9 cellular contexts compared by ENCODE assay signal in the genomic region with DNA sequence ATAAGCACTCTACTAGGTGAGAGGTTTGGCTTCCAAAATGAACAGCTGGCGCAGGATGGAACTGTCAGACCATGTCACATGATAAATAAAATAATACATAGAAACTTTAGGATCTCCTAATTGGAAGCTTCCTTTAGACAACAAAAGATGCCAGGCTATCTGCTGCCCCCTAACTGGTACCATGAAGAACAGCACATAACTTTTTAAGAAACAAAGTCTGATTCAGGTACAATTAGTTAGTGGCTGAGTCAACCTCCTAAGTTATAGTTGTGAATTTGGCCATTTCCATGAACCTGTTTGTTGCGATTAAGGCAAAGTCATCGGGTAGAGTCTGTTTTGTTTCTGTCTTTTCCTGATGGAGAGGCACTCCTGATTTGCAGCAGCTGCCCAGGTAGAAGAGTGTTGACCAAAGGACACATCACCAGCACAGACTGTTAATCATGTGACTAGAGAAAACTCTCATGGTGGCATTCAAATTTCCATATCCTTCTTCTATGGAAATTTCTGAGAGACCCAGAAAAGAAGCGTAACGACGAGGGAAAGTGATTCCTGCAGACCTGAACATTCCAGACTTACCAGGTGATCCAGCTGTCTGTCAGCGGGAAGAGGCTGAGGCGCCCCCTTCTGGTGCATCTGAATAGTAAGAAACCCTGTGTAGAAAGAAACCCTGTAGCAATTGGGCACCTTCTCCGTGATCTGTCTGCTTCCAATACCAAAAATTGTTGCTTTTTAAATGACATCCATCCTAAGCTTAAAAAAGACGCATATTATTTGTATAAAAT. TPM values are rescaled to one million over a fixed set of nuclear protein-coding genes. Genes with fewer than 3 reads are reported as not detected.
DNase-seq lines count a peak whose midpoint lies in the region; ATAC-seq and TF ChIP-seq lines count a peak whose summit lies in the region.
"Had no signal": no experiment of that assay in that cellular context is flagged by ENCODE, and none has a peak within 500 bp of the region (broad histone marks: within the 10 kb centered on the region; RNA-seq: fewer than 3 reads in every experiment).

No MANE protein-coding gene starts in this region.

- H3K27me3 ChIP-seq in RWPE2 (ENCODE audit: insufficient read depth, poor library complexity, severe bottlenecking), result no peaks in the 10 kb centered on the region
- no peaks in the 10 kb centered on the region for H3K27me3 ChIP-seq in CD8-positive, alpha-beta T cell (ENCODE audit: insufficient read depth, low read length)

- no peaks in the 10 kb centered on the region for H3K4me1 ChIP-seq in RWPE2 (ENCODE audit: insufficient read depth, poor library complexity, severe bottlenecking)
- H3K4me1 ChIP-seq in CD8-positive, alpha-beta T cell (ENCODE audit: insufficient read depth, low read length), result no peaks in the 10 kb centered on the region

- intact Hi-C loops in CD8-positive, alpha-beta T cell (cut with DNase I, micrococcal nuclease), result no loop called here

- H3K9me3 ChIP-seq in RWPE2 (ENCODE audit: severe bottlenecking), result no peaks in the 10 kb centered on the region
- H3K9me3 ChIP-seq in CD8-positive, alpha-beta T cell (ENCODE audit: low read length), result no peaks in the 10 kb centered on the region

- no peak overlapping the region for H3K4me3 Mint-ChIP-seq in glutamatergic neuron (ENCODE audit: unreplicated experiment)
- no peak overlapping the region for H3K4me3 Mint-ChIP-seq in CD8-positive, alpha-beta T cell
- H3K4me3 Mint-ChIP-seq: activated T-helper 1 cell treated with anti-CD3 and anti-CD28 coated beads, Interleukin-12 subunit alpha, Interleukin-12 subunit beta, Interleukin-2, Interleukin-4 antibody, amounts not matched to agents 30 ng/mL and 10 ng/mL and 1 ng/mL, durations not matched to agents 14 hours and 24 hours and 36 hours had no signal

- no peaks in the 10 kb centered on the region for H3K4me1 Mint-ChIP-seq in glutamatergic neuron (ENCODE audit: low read depth, unreplicated experiment)
- H3K4me1 Mint-ChIP-seq in CD8-positive, alpha-beta T cell (ENCODE audit: low read depth), result no peaks in the 10 kb centered on the region

- no peaks in the 10 kb centered on the region for H3K36me3 ChIP-seq in RWPE2 (ENCODE audit: low read depth)
- H3K36me3 ChIP-seq in CD8-positive, alpha-beta T cell (ENCODE audit: insufficient read depth, low read length), result no peaks in the 10 kb centered on the region

- POLR2A ChIA-PET in CD8-positive, alpha-beta T cell (lab: Charles Lee), result no interaction called here

- H3K4me3 ChIP-seq in RWPE2 (ENCODE audit: severe bottlenecking), result no peak overlapping the region
- H3K4me3 ChIP-seq in CD8-positive, alpha-beta T cell (ENCODE audit: low read depth, low read length), result no peak overlapping the region

- peaks cover 3% of the 10 kb centered on the region for H3K27me3 Mint-ChIP-seq in glutamatergic neuron (ENCODE audit: unreplicated experiment)
- H3K27me3 Mint-ChIP-seq in CD8-positive, alpha-beta T cell (ENCODE audit: low read depth), result peaks cover 11% of the 10 kb centered on the region

- peak; percentile 49 for TF ChIP-seq CTCF in RWPE2 (IDR thresholded peaks at IDR 0.05; ENCODE audit: poor library complexity, severe bottlenecking)
- peak; percentile 67 for TF ChIP-seq CTCF in glutamatergic neuron (IDR thresholded peaks at IDR 0.05; ENCODE audit: partially characterized antibody, unreplicated experiment)
- TF ChIP-seq CTCF in CD8-positive, alpha-beta T cell (IDR thresholded peaks at IDR 0.05), result no peak

- H3K9me3 Mint-ChIP-seq in glutamatergic neuron (ENCODE audit: unreplicated experiment), result no peaks in the 10 kb centered on the region
- no peaks in the 10 kb centered on the region for H3K9me3 Mint-ChIP-seq in CD8-positive, alpha-beta T cell
- H3K9me3 Mint-ChIP-seq: activated T-helper 1 cell treated with anti-CD3 and anti-CD28 coated beads, Interleukin-12 subunit alpha, Interleukin-12 subunit beta, Interleukin-2, Interleukin-4 antibody, amounts not matched to agents 30 ng/mL and 10 ng/mL and 1 ng/mL, durations not matched to agents 14 hours and 24 hours and 36 hours had no signal

- no peaks in the 10 kb centered on the region for H3K36me3 Mint-ChIP-seq in glutamatergic neuron (ENCODE audit: unreplicated experiment)
- no peaks in the 10 kb centered on the region for H3K36me3 Mint-ChIP-seq in CD8-positive, alpha-beta T cell

- H3K27ac ChIP-seq in RWPE2 (ENCODE audit: poor library complexity, severe bottlenecking), result no peak overlapping the region
- H3K27ac ChIP-seq in CD8-positive, alpha-beta T cell (ENCODE audit: low read depth, low read length), result no peak overlapping the region

- H3K27ac Mint-ChIP-seq in glutamatergic neuron (ENCODE audit: unreplicated experiment), result no peak overlapping the region
- no peak overlapping the region for H3K27ac Mint-ChIP-seq in CD8-positive, alpha-beta T cell
- H3K27ac Mint-ChIP-seq: activated T-helper 1 cell treated with anti-CD3 and anti-CD28 coated beads, Interleukin-12 subunit alpha, Interleukin-12 subunit beta, Interleukin-2, Interleukin-4 antibody, amounts not matched to agents 30 ng/mL and 10 ng/mL and 1 ng/mL, durations not matched to agents 14 hours and 24 hours and 36 hours had no signal

- no peak for ATAC-seq in RWPE2 (ENCODE audit: low read depth)
- no peak for ATAC-seq in CD8-positive, alpha-beta T cell
- no peak for ATAC-seq in HG02642 (IDR thresholded peaks at IDR 0.05; ENCODE audit: poor library complexity, unreplicated experiment)
- no peak for ATAC-seq in HG02938 (IDR thresholded peaks at IDR 0.05; ENCODE audit: unreplicated experiment)

- peak; percentile 5 for DNase-seq in stimulated activated CD4-positive, alpha-beta T cell treated with anti-CD3 and anti-CD28 coated beads, Interleukin-15, amount 100 ng/mL, for 24 hours
- DNase-seq in stimulated activated CD4-positive, alpha-beta T cell treated with anti-CD3 and anti-CD28 coated beads, Interleukin-2, amount 100 ng/mL, for 48 hours, result no peak
- no peak for DNase-seq in RWPE2 (ENCODE audit: low spot score)
- peak; percentile 52 for DNase-seq in glutamatergic neuron
- DNase-seq in CD8-positive, alpha-beta T cell, result no peak
- no peak for DNase-seq in OCI-M2 (lab: John Stamatoyannopoulos, UW; ENCODE audit: unreplicated experiment)

- CTCF ChIA-PET in CD8-positive, alpha-beta T cell (lab: Charles Lee), result interaction anchor here (1.0 kb wide), 1 partner anchor 13 kb away, joined by 3 read pairs; no protein-coding TSS in a partner anchor

RNA-seq across cellular contexts. Expression of a gene that starts 8.6 kb away (rescaled TPM):
- not detected for total RNA-seq in glutamatergic neuron (ENCODE audit: unreplicated experiment)
- not detected for total RNA-seq in CD8-positive, alpha-beta T cell

Comparison
In these comparisons a context has a peak if more than half of its experiments do, and no peak if none do; other contexts are left out.
1. DNase-seq: peak in stimulated activated CD4-positive, alpha-beta T cell treated with anti-CD3 and anti-CD28 coated beads, Interleukin-15, amount 100 ng/mL, for 24 hours (single experiment) and glutamatergic neuron (single experiment); none in stimulated activated CD4-positive, alpha-beta T cell treated with anti-CD3 and anti-CD28 coated beads, Interleukin-2, amount 100 ng/mL, for 48 hours (0 of 2), RWPE2 (single experiment), CD8-positive, alpha-beta T cell (0 of 7) and OCI-M2 (single experiment).